ENCODE assay signal across 1 cellular context in the genomic region with DNA sequence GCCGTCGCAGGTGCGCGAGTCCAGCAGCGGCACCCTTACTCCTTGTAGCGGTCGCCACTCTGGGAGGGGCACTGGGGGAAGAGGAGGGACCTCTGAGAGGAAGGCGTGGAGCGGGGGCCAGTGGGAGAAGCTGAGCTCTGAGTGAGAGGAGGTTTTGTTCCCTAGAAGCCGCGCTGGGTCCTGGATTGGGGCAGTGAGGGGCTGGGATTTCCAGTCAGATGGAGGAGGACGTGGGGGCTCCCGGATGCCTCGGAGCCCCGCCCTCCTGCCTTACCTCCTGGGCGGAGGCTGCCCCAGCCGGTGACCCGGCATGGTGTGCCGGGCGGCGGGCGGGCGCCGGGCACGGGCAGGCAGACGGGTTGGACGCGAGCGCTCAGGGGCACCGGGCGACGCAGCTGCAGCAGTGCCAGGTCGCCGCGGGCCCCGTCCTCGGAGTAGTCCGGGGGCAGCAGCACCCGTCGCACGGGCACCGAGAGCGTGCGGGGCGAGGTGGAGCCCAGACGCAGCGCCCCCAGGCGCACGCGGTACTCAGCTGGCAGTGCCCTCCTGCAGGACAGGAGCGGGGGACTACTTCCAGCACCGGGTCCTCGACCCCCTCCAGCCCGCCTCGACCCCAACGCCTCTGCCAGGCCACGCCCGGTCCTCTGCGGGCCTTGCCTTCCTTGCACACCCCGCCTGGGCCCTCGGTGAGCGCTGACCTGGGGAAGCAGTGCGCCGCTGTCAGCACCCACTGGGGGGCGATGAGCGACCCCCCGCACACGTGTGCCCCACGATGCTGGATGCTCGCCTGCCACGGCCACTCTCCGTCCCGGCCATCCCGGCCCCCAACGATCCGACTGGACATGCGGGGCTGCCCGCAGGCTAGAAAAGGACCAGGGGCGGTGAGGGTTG.
TF ChIP-seq lines count a peak whose summit lies in the region.

No MANE protein-coding gene starts in this region.

TF ChIP-seq in K562, 482 proteins besides CTCF, POLR2A, EP300 and RAD21 (continued from another document):
- TF ChIP-seq, protein P1, sequence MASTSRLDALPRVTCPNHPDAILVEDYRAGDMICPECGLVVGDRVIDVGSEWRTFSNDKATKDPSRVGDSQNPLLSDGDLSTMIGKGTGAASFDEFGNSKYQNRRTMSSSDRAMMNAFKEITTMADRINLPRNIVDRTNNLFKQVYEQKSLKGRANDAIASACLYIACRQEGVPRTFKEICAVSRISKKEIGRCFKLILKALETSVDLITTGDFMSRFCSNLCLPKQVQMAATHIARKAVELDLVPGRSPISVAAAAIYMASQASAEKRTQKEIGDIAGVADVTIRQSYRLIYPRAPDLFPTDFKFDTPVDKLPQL (IDR thresholded peaks at IDR 0.05; ENCODE audit: extremely low read depth, insufficient read length): no peak
- TF ChIP-seq RBM34 (IDR thresholded peaks at IDR 0.05; ENCODE audit: borderline replicate concordance, insufficient read depth, low read length) (no peak), DACH1 (IDR thresholded peaks at IDR 0.05; ENCODE audit: partially characterized antibody) (no peak), HNRNPL (IDR thresholded peaks at IDR 0.05; ENCODE audit: low read depth, low read length) (peak; percentile 75; the same call in 1 of the 2 replicates), GABPA (tag; conservative IDR thresholded peaks at IDR 0.05; ENCODE audit: low read depth) (no peak), EP400 (IDR thresholded peaks at IDR 0.05) (peak; percentile 31; the same call in 1 of the 2 replicates), CSDE1 (IDR thresholded peaks at IDR 0.05) (no peak), MTA3 (IDR thresholded peaks at IDR 0.05; ENCODE audit: borderline replicate concordance) (no peak), ZBTB7A (IDR thresholded peaks at IDR 0.05; ENCODE audit: borderline replicate concordance, control insufficient read depth, low read depth, low read length) (0 out of 2 replicates have a peak, but pooled peaks have one; percentile 28), NEUROD1 (IDR thresholded peaks at IDR 0.05; ENCODE audit: borderline replicate concordance, low read depth, low read length, partially characterized antibody) (no peak), ATF7 (IDR thresholded peaks at IDR 0.05) (no peak)
- TF ChIP-seq, protein P2, sequence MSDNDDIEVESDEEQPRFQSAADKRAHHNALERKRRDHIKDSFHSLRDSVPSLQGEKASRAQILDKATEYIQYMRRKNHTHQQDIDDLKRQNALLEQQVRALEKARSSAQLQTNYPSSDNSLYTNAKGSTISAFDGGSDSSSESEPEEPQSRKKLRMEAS (CRISPR knock-in tag; IDR thresholded peaks at IDR 0.05): 0 out of 2 replicates have a peak, but pooled peaks have one; percentile 43
